In genomic region chr7:124130-124949, GRCh38 we compare ENCODE assay signal across 18 cellular contexts.
DNase-seq lines count a peak whose midpoint lies in the region; ATAC-seq and TF ChIP-seq lines count a peak whose summit lies in the region.
"Had no signal": no experiment of that assay in that cellular context is flagged by ENCODE, and none has a peak within 500 bp of the region (broad histone marks: within the 10 kb centered on the region; RNA-seq: fewer than 3 reads in every experiment).

No MANE protein-coding gene starts in this region.

- no peaks in the 10 kb centered on the region for H3K79me2 ChIP-seq in GM23338 (replicated peaks; ENCODE audit: insufficient read depth)

- DNase-seq in COLO668 (lab: John Stamatoyannopoulos, UW; ENCODE audit: unreplicated experiment) (peak; percentile 48), GM23338 (ENCODE audit: low spot score) (peak; percentile 52), Peyer's patch (peak in 2 of 3 donors; percentile 9 to 27), mesenchymal stem cell (no peak), esophagus squamous epithelium (lab: John Stamatoyannopoulos, UW) (no peak)
- DNase-seq: activated CD4-positive, alpha-beta T cell treated with anti-CD3 and anti-CD28 coated beads, Interleukin-2, amount 50 U/mL, for 4 hours; activated T-cell treated with anti-CD3 and anti-CD28 coated beads, Interleukin-2, amount 50 U/mL, for 24 hours; BE2C; effector memory CD8-positive, alpha-beta T cell; GF-D8; kidney; NCI-H2029 treated with DMSO at 0.1 percent for 48 hours; stimulated activated CD4-positive, alpha-beta T cell treated with anti-CD3 and anti-CD28 coated beads, Interleukin-12 subunit alpha, Interleukin-12 subunit beta, amount 100 ng/mL, for 4 hours had no signal

- H3K14ac ChIP-seq in mesenchymal stem cell (ENCODE audit: low read length in 2 of 2) = no peak overlapping the region

- peaks cover 40% of the 10 kb centered on the region for H3K4me1 Mint-ChIP-seq in GM23338

- H3K27ac Mint-ChIP-seq in GM23338 = no peak overlapping the region
- H3K27ac Mint-ChIP-seq: activated naive CD8-positive, alpha-beta T cell; activated T-cell treated with anti-CD3 and anti-CD28 coated beads, Interleukin-2, amount 50 U/mL, for 24 hours; effector memory CD8-positive, alpha-beta T cell; mesothelial cell of epicardium had no signal

- H4K8ac ChIP-seq in mesenchymal stem cell (ENCODE audit: low read length) = no peak overlapping the region

- no peaks in the 10 kb centered on the region for H3K36me3 Mint-ChIP-seq in GM23338 (ENCODE audit: low read depth)
- H3K36me3 Mint-ChIP-seq: activated naive CD8-positive, alpha-beta T cell; mesothelial cell of epicardium had no signal

- H3K23ac ChIP-seq in mesenchymal stem cell (ENCODE audit: low read length in 2 of 2) = no peak overlapping the region

- peaks cover 13% of the 10 kb centered on the region; the same call in 1 of the 2 replicates for H3F3A ChIP-seq in GM23338 (replicated peaks; ENCODE audit: low read depth)

- no peak overlapping the region for H2BK120ac ChIP-seq in mesenchymal stem cell (ENCODE audit: low read depth, low read length)

- TF ChIP-seq CTCF in GM23338 (conservative IDR thresholded peaks at IDR 0.05; ENCODE audit: low read depth in 2 of 2) (peak; percentile 53 to 62), Peyer's patch (IDR thresholded peaks at IDR 0.05) (no peak), esophagus squamous epithelium (IDR thresholded peaks at IDR 0.05) (no peak)

- H2BK12ac ChIP-seq in mesenchymal stem cell (ENCODE audit: low read length in 2 of 2) = no peak overlapping the region

- H2AK5ac ChIP-seq in mesenchymal stem cell (ENCODE audit: low read length, severe bottlenecking) = no peak overlapping the region

- H3K27me3 ChIP-seq in GM23338 (ENCODE audit: insufficient read depth) (no peaks in the 10 kb centered on the region; the same call in 1 of the 2 replicates), Peyer's patch (no peaks in the 10 kb centered on the region), mesenchymal stem cell (ENCODE audit: control insufficient read depth in 1 of 2, insufficient read depth in 1 of 2, low read length in 2 of 2) (peaks cover under 1 to 2% of the 10 kb centered on the region in 2 experiments), esophagus squamous epithelium (peaks cover 0 to 37% (median 0%) of the 10 kb centered on the region in 4 donors)
- H3K27me3 ChIP-seq: BE2C had no signal

- H3K4ac ChIP-seq in mesenchymal stem cell (ENCODE audit: low read depth in 1 of 2, low read length in 2 of 2) = no peak overlapping the region

- peaks cover 17% of the 10 kb centered on the region for H3K27me3 Mint-ChIP-seq in GM23338 (ENCODE audit: insufficient read depth, low read depth, poor library complexity)
- H3K27me3 Mint-ChIP-seq: activated naive CD8-positive, alpha-beta T cell had no signal

- H3K9me3 ChIP-seq in Peyer's patch = no peaks in the 10 kb centered on the region
- H3K9me3 ChIP-seq in mesenchymal stem cell (ENCODE audit: control insufficient read depth, low read length) = no peaks in the 10 kb centered on the region
- H3K9me3 ChIP-seq in esophagus squamous epithelium = no peaks in the 10 kb centered on the region
- H3K9me3 ChIP-seq: BE2C had no signal

- no peak overlapping the region for H3K4me3 Mint-ChIP-seq in GM23338
- H3K4me3 Mint-ChIP-seq: activated naive CD8-positive, alpha-beta T cell; activated T-cell treated with anti-CD3 and anti-CD28 coated beads, Interleukin-2, amount 50 U/mL, for 24 hours; effector memory CD8-positive, alpha-beta T cell; mesothelial cell of epicardium had no signal

- intact Hi-C loops in esophagus squamous epithelium (cut with DNase I) = no loop called here

- H3K27ac ChIP-seq in GM23338 (ENCODE audit: low read depth) (no peak overlapping the region), Peyer's patch (no peak overlapping the region), mesenchymal stem cell (ENCODE audit: low read length, poor library complexity, severe bottlenecking) (no peak overlapping the region), esophagus squamous epithelium (no peak overlapping the region)
- H3K27ac ChIP-seq: RWPE1 had no signal

- H2AFZ ChIP-seq in GM23338 (no peak overlapping the region), mesenchymal stem cell (ENCODE audit: low read depth, low read length) (peak overlapping the region; percentile 24)

- no peaks in the 10 kb centered on the region for H3K36me3 ChIP-seq in GM23338 (ENCODE audit: insufficient read depth)
- H3K36me3 ChIP-seq in Peyer's patch = no peaks in the 10 kb centered on the region
- H3K36me3 ChIP-seq in mesenchymal stem cell (ENCODE audit: control insufficient read depth in 1 of 2, insufficient read depth in 2 of 2, low read depth in 1 of 2, low read length in 2 of 2) = peaks cover 0 to 2% of the 10 kb centered on the region in 2 experiments
- no peaks in the 10 kb centered on the region for H3K36me3 ChIP-seq in esophagus squamous epithelium
- H3K36me3 ChIP-seq: BE2C had no signal

- 78% methylated on average over 21 of the region's 21 CpGs for WGBS in mesenchymal stem cell
- 71 to 86% methylated on average over 8 to 14 of the region's 21 CpGs for WGBS in esophagus squamous epithelium, 2 donors

- TF ChIP-seq POLR2A in Peyer's patch (IDR thresholded peaks at IDR 0.05) (no peak), esophagus squamous epithelium (IDR thresholded peaks at IDR 0.05) (no peak)

- H2BK5ac ChIP-seq in mesenchymal stem cell (ENCODE audit: low read depth, low read length, poor library complexity, severe bottlenecking) = no peak overlapping the region

- peaks cover 37% of the 10 kb centered on the region for H3K4me1 ChIP-seq in GM23338 (ENCODE audit: insufficient read depth)
- H3K4me1 ChIP-seq in Peyer's patch = peaks cover 0 to 1% (median 0%) of the 10 kb centered on the region in 4 donors
- peaks cover 7% of the 10 kb centered on the region for H3K4me1 ChIP-seq in mesenchymal stem cell (ENCODE audit: control insufficient read depth, insufficient read depth, low read depth, low read length)
- H3K4me1 ChIP-seq in esophagus squamous epithelium = peaks cover 0 to 16% (median 6%) of the 10 kb centered on the region in 3 donors
- H3K4me1 ChIP-seq: BE2C had no signal

- no peak overlapping the region for H4K91ac ChIP-seq in mesenchymal stem cell (ENCODE audit: low read length)

- H3K9me3 Mint-ChIP-seq in GM23338 = no peaks in the 10 kb centered on the region; the same call in 2 of the 3 replicates
- H3K9me3 Mint-ChIP-seq: activated T-cell treated with anti-CD3 and anti-CD28 coated beads, Interleukin-2, amount 50 U/mL, for 24 hours; effector memory CD8-positive, alpha-beta T cell; mesothelial cell of epicardium had no signal

- no peak overlapping the region for H3K4me3 ChIP-seq in GM23338
- H3K4me3 ChIP-seq in Peyer's patch = no peak overlapping the region
- peak overlapping the region in 1 of 2 experiments; percentile 2 for H3K4me3 ChIP-seq in mesenchymal stem cell (ENCODE audit: insufficient read depth in 1 of 2, low read depth in 1 of 2, low read length in 2 of 2)
- H3K4me3 ChIP-seq in esophagus squamous epithelium = no peak overlapping the region

- H3K18ac ChIP-seq in mesenchymal stem cell (ENCODE audit: low read depth in 1 of 2, low read length in 2 of 2) = no peak overlapping the region

- H3K9me2 ChIP-seq in GM23338 (ENCODE audit: insufficient read depth) = no peaks in the 10 kb centered on the region

- no peaks in the 10 kb centered on the region for H4K20me1 ChIP-seq in GM23338 (replicated peaks; ENCODE audit: insufficient read depth)

- no peaks in the 10 kb centered on the region for H3K79me1 ChIP-seq in mesenchymal stem cell (replicated peaks; ENCODE audit: low read length, poor library complexity, severe bottlenecking)

- H2BK15ac ChIP-seq in mesenchymal stem cell (ENCODE audit: low read depth, poor library complexity, severe bottlenecking) = no peak overlapping the region

- ATAC-seq in GM23338 = peak; percentile 13; the same call in 2 of the 3 replicates
- no peak for ATAC-seq in GM19324 (IDR thresholded peaks at IDR 0.05; ENCODE audit: low FRiP score, unreplicated experiment)
- ATAC-seq in GM19452 (IDR thresholded peaks at IDR 0.05; ENCODE audit: unreplicated experiment) = no peak
- ATAC-seq: effector memory CD8-positive, alpha-beta T cell had no signal

- no peak overlapping the region for H3K9ac ChIP-seq in mesenchymal stem cell (ENCODE audit: low read length)

- H3K4me2 ChIP-seq in GM23338 = no peak overlapping the region
- H3K4me2 ChIP-seq in mesenchymal stem cell (ENCODE audit: low read length, poor library complexity, severe bottlenecking) = no peak overlapping the region

TF ChIP-seq in GM23338, 12 proteins besides CTCF, POLR2A, EP300 and RAD21:
- TF ChIP-seq ZNF114 (CRISPR knock-in tag; IDR thresholded peaks at IDR 0.05) (no peak), POLR2AphosphoS5 (IDR thresholded peaks at IDR 0.05; ENCODE audit: low read depth) (no peak), EZH2phosphoT487 (IDR thresholded peaks at IDR 0.05; ENCODE audit: unreplicated experiment) (no peak), JUNB (IDR thresholded peaks at IDR 0.05; ENCODE audit: unreplicated experiment) (no peak), NANOG (IDR thresholded peaks at IDR 0.05; ENCODE audit: borderline replicate concordance) (no peak), CREB1 (CRISPR knock-in tag; IDR thresholded peaks at IDR 0.05; ENCODE audit: low read depth) (no peak), STAT1 (IDR thresholded peaks at IDR 0.05; ENCODE audit: unreplicated experiment) (no peak)

Comparison
In these comparisons a context has a peak if more than half of its experiments do, and no peak if none do; other contexts are left out.
1. DNase-seq: peak in COLO668 (single experiment), GM23338 (single experiment) and Peyer's patch (2 of 3); none in mesenchymal stem cell (single experiment) and esophagus squamous epithelium (single experiment).
2. CTCF ChIP-seq: peak in GM23338 (2 of 2); none in Peyer's patch (0 of 6) and esophagus squamous epithelium (0 of 6).